20 cellular contexts compared by ENCODE assay signal in the genomic region with DNA sequence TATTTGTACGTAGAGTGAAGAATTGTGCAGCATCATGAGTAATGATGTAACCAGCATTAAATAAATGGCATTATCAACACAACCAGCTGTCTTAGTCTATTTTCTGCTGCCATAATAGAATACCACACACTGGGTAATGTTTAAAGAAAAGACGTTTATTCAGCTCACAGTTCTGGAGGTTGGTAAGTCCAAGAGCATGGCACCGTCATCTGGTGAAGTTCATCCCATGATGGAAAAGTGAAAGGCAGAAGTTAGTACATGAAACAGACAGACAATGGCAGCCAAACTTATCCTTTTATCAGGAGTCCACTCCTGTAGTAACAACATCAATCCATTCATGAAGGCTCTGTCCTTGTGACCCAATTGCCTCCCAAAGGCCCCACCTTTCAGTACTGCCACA. TPM values are rescaled to one million over a fixed set of nuclear protein-coding genes. Genes with fewer than 3 reads are reported as not detected.
DNase-seq lines count a peak whose midpoint lies in the region; ATAC-seq, FAIRE-seq and TF ChIP-seq lines count a peak whose summit lies in the region.
"Had no signal": no experiment of that assay in that cellular context is flagged by ENCODE, and none has a peak within 500 bp of the region (broad histone marks: within the 10 kb centered on the region; RNA-seq: fewer than 3 reads in every experiment).

No MANE protein-coding gene starts in this region.

- no peaks in the 10 kb centered on the region for H3K9me3 ChIP-seq in HepG2 (ENCODE audit: low read length)
- H3K9me3 ChIP-seq in right lobe of liver = no peaks in the 10 kb centered on the region
- no peaks in the 10 kb centered on the region for H3K9me3 ChIP-seq in RWPE2 (ENCODE audit: severe bottlenecking)
- no peaks in the 10 kb centered on the region for H3K9me3 ChIP-seq in WERI-Rb-1 (ENCODE audit: severe bottlenecking)
- H3K9me3 ChIP-seq: BE2C; BLaER1 treated with 17β-estradiol and CSF1 and Interleukin-3, amounts not matched to agents 10 nM and 100 nM; HAP-1 had no signal

- TF ChIP-seq CTCF in HepG2 (CRISPR knock-in tag; IDR thresholded peaks at IDR 0.05) (no peak), right lobe of liver (IDR thresholded peaks at IDR 0.05) (no peak), RWPE2 (IDR thresholded peaks at IDR 0.05; ENCODE audit: poor library complexity, severe bottlenecking) (no peak), foreskin keratinocyte (conservative IDR thresholded peaks at IDR 0.05) (no peak), WERI-Rb-1 (IDR thresholded peaks at IDR 0.05; ENCODE audit: low read depth, low read length) (no peak)

- in situ Hi-C loops in HepG2 (cut with HindIII; ENCODE audit: extremely low pct_ligation_motif_present, low pct_unique_long_range_greater_than_20kb) = no loop called here

- H3K4me2 ChIP-seq in HepG2 (ENCODE audit: low read depth, low read length) = no peak overlapping the region
- H3K4me2 ChIP-seq: A549 had no signal

- H4K20me1 ChIP-seq in HepG2 (ENCODE audit: insufficient read depth, low read length) = no peaks in the 10 kb centered on the region
- H4K20me1 ChIP-seq: BLaER1 treated with 17β-estradiol and CSF1 and Interleukin-3, amounts not matched to agents 10 nM and 100 nM had no signal

- 63% methylated on average over 3 of the region's 3 CpGs for WGBS in HepG2 (ENCODE audit: low lambda C conversion rate)
- WGBS in right lobe of liver (ENCODE audit: insufficient coverage, low coverage, low lambda C conversion rate, missing lambda C conversion rate) = 82% methylated on average over 2 of the region's 3 CpGs

- H3K9ac ChIP-seq in HepG2 (ENCODE audit: insufficient read depth, low read depth, low read length) = no peak overlapping the region
- H3K9ac ChIP-seq: BLaER1 treated with 17β-estradiol and CSF1 and Interleukin-3, amounts not matched to agents 10 nM and 100 nM had no signal

- no peak for FAIRE-seq in HepG2 (lab: Jason Lieb, UNC)
- FAIRE-seq: D721Med, GM12878 had no signal

- no peak overlapping the region for H2AFZ ChIP-seq in HepG2 (ENCODE audit: low read length)

- TF ChIP-seq EP300 in HepG2 (IDR thresholded peaks at IDR 0.05; ENCODE audit: low read depth in 2 of 2, low read length in 2 of 2) = no peak
- TF ChIP-seq EP300 in HepG2 (CRISPR knock-in tag; IDR thresholded peaks at IDR 0.05; ENCODE audit: borderline replicate concordance) = no peak

- DNase-seq in HepG2 (ENCODE audit: low spot score) = no peak
- no peak for DNase-seq in right lobe of liver
- no peak for DNase-seq in RWPE2 (ENCODE audit: low spot score)
- no peak for DNase-seq in foreskin keratinocyte
- no peak for DNase-seq in NCI-H526 (lab: John Stamatoyannopoulos, UW)
- no peak for DNase-seq in WERI-Rb-1
- DNase-seq: 8988T; AML-193; BE2C; CD4-positive, alpha-beta T cell; CD8-positive, alpha-beta memory T cell; DMS 273 treated with DMSO at 0.1 percent for 48 hours; DMS79; GDM1; GOT3 had no signal

- CTCF ChIA-PET in HepG2 (lab: Yijun Ruan, JAX; ENCODE audit: low intra/inter-chr PET ratio, low total read pairs) = no interaction called here

- no peaks in the 10 kb centered on the region for H3K4me1 ChIP-seq in HepG2 (ENCODE audit: insufficient read depth, low read length)
- no peaks in the 10 kb centered on the region for H3K4me1 ChIP-seq in right lobe of liver
- peaks cover 9% of the 10 kb centered on the region for H3K4me1 ChIP-seq in RWPE2 (ENCODE audit: insufficient read depth, poor library complexity, severe bottlenecking)
- peaks cover 17% of the 10 kb centered on the region for H3K4me1 ChIP-seq in foreskin keratinocyte
- H3K4me1 ChIP-seq: A549, BE2C, HAP-1 had no signal

- H3K27ac ChIP-seq in HepG2 (ENCODE audit: extremely low read length, insufficient read depth, low read length) (no peak overlapping the region), right lobe of liver (no peak overlapping the region), RWPE2 (ENCODE audit: poor library complexity, severe bottlenecking) (peak overlapping the region; percentile 50), foreskin keratinocyte (peak overlapping the region; percentile 41), WERI-Rb-1 (no peak overlapping the region)
- H3K27ac ChIP-seq: A549; BLaER1 treated with 17β-estradiol and CSF1 and Interleukin-3, amounts not matched to agents 10 nM and 100 nM had no signal

- BruUV-seq in HepG2 (replicated peaks; lab: Mats Ljungman, UMichigan) = no TSS peak

- H3K4me3 ChIP-seq in HepG2 (replicated peaks in 1 of 3; ENCODE audit: insufficient read depth in 1 of 3, low read depth in 2 of 3, low read length in 3 of 3) (no peak overlapping the region), right lobe of liver (no peak overlapping the region), RWPE2 (ENCODE audit: severe bottlenecking) (no peak overlapping the region), WERI-Rb-1 (ENCODE audit: low read depth, low read length) (no peak overlapping the region)
- H3K4me3 ChIP-seq: A549; BLaER1 treated with 17β-estradiol and CSF1 and Interleukin-3, amounts not matched to agents 10 nM and 100 nM; GM12878; HAP-1 had no signal

- intact Hi-C loops in HepG2 (cut with micrococcal nuclease; ENCODE audit: unreplicated experiment) = no loop called here
- intact Hi-C loops in right lobe of liver (cut with DNase I) = no loop called here

- H3K36me3 ChIP-seq in HepG2 (replicated peaks in 1 of 2; ENCODE audit: control insufficient read depth in 1 of 2, insufficient read depth in 2 of 2, low read length in 2 of 2) = no peaks in the 10 kb centered on the region
- H3K36me3 ChIP-seq in right lobe of liver = no peaks in the 10 kb centered on the region
- no peaks in the 10 kb centered on the region for H3K36me3 ChIP-seq in RWPE2 (ENCODE audit: low read depth)
- no peaks in the 10 kb centered on the region for H3K36me3 ChIP-seq in WERI-Rb-1
- H3K36me3 ChIP-seq: BE2C; BLaER1 treated with 17β-estradiol and CSF1 and Interleukin-3, amounts not matched to agents 10 nM and 100 nM; HAP-1 had no signal

- H3K27me3 ChIP-seq in HepG2 (ENCODE audit: control insufficient read depth in 1 of 2, insufficient read depth in 2 of 2, low read length in 2 of 2) (peaks cover 0 to 16% of the 10 kb centered on the region in 2 experiments; a peak in 3 of 5 replicates), right lobe of liver (no peaks in the 10 kb centered on the region), RWPE2 (ENCODE audit: insufficient read depth, poor library complexity, severe bottlenecking) (no peaks in the 10 kb centered on the region), foreskin keratinocyte (no peaks in the 10 kb centered on the region), WERI-Rb-1 (ENCODE audit: insufficient read depth, low read depth, severe bottlenecking) (peaks cover 6% of the 10 kb centered on the region)
- H3K27me3 ChIP-seq: BLaER1 treated with 17β-estradiol and CSF1 and Interleukin-3, amounts not matched to agents 10 nM and 100 nM had no signal

- TF ChIP-seq RAD21 in HepG2 (CRISPR knock-in tag; IDR thresholded peaks at IDR 0.05) = no peak

- no peaks in the 10 kb centered on the region for H3K79me2 ChIP-seq in HepG2 (ENCODE audit: insufficient read depth, low read length)

- TF ChIP-seq POLR2A in HepG2 (IDR thresholded peaks at IDR 0.05; ENCODE audit: insufficient read depth in 1 of 2, low read depth in 2 of 2, low read length in 2 of 2) = no peak
- TF ChIP-seq POLR2A in right lobe of liver (IDR thresholded peaks at IDR 0.05) = no peak

- POLR2A ChIA-PET in HepG2 (lab: Yijun Ruan, JAX) = no interaction called here

- no peak for ATAC-seq in HepG2
- ATAC-seq in right lobe of liver = no peak
- ATAC-seq in RWPE2 (ENCODE audit: low read depth) = no peak
- no peak for ATAC-seq in foreskin keratinocyte
- ATAC-seq: GM12878 had no signal

TF ChIP-seq in HepG2, 621 proteins besides CTCF, POLR2A, EP300 and RAD21 (continues in another document):
- no peak for TF ChIP-seq HMG20B (CRISPR knock-in tag; conservative IDR thresholded peaks at IDR 0.05)

RNA-seq across cellular contexts. Expression of a gene that starts 6.3 kb away (rescaled TPM):
- total RNA-seq in HepG2 (2016; rRNA removed; fragmentation: Illumina TruSeq; extraction: Trizol) = 63.9 and 69.8 TPM in 2 replicates
- total RNA-seq in HepG2 (2016; cell fraction: cytosol; rRNA removed; fragmentation: Illumina TruSeq; extraction: Trizol; ENCODE audit: low read depth) = 32.8 and 35.9 TPM in 2 replicates
- 60.6 and 68.2 TPM in 2 replicates for total RNA-seq in HepG2 (2016; cell fraction: insoluble cytoplasmic fraction; rRNA removed; fragmentation: Illumina TruSeq; extraction: Trizol)
- total RNA-seq in HepG2 (2016; cell fraction: membrane; rRNA removed; fragmentation: Illumina TruSeq; extraction: Trizol) = 50.4 and 52.5 TPM in 2 replicates
- total RNA-seq in HepG2 (2016; cell fraction: nucleus; rRNA removed; fragmentation: Illumina TruSeq; extraction: Trizol) = 67.6 and 76.5 TPM in 2 replicates
- 61.5 and 63.7 TPM in 2 replicates for polyA plus RNA-seq in HepG2 (2011; rRNA removed)
- 37.5 and 43.3 TPM in 2 replicates for polyA plus RNA-seq in HepG2 (2011; cell fraction: cytosol; rRNA removed)
- polyA plus RNA-seq in HepG2 (2011; cell fraction: nucleus; rRNA removed) = 85.8 and 95.1 TPM in 2 replicates
- 31.0 and 31.7 TPM in 2 replicates for polyA plus RNA-seq in HepG2 (2012)
- 34.8 and 42.5 TPM in 2 replicates for polyA plus RNA-seq in HepG2 (2016; cell fraction: cytosol; fragmentation: Illumina TruSeq; extraction: Trizol; ENCODE audit: low read depth)
- polyA plus RNA-seq in HepG2 (2016; cell fraction: insoluble cytoplasmic fraction; fragmentation: Illumina TruSeq; extraction: Trizol; ENCODE audit: low read depth) = 68.7 and 71.7 TPM in 2 replicates
- polyA plus RNA-seq in HepG2 (2016; cell fraction: membrane; fragmentation: Illumina TruSeq; extraction: Trizol; ENCODE audit: low read depth) = 40.0 and 42.5 TPM in 2 replicates
- 61.9 and 64.3 TPM in 2 replicates for polyA plus RNA-seq in HepG2 (2016; cell fraction: nucleus; fragmentation: Illumina TruSeq; extraction: Trizol; ENCODE audit: insufficient read depth, low read depth)
- polyA minus RNA-seq in HepG2 (2011; rRNA and poly(A)+ RNA removed; ENCODE audit: low replicate concordance) = 76.3 and 91.4 TPM in 2 replicates
- 18.7 and 21.0 TPM in 2 replicates for polyA minus RNA-seq in HepG2 (2011; cell fraction: cytosol; rRNA and poly(A)+ RNA removed)
- polyA minus RNA-seq in HepG2 (2011; cell fraction: nucleus; rRNA and poly(A)+ RNA removed) = 181 and 186 TPM in 2 replicates
- 10 to 100 TPM; 22.9 to 44.1 (median 33.3) TPM for total RNA-seq in right lobe of liver
- 34.6 and 41.1 TPM in 2 replicates for total RNA-seq in foreskin keratinocyte
- polyA plus RNA-seq in foreskin keratinocyte = 34.3 and 38.4 TPM in 2 replicates

Comparison
In these comparisons a context has a peak if more than half of its experiments do, and no peak if none do; other contexts are left out.
1. H3K27ac ChIP-seq: peak in RWPE2 (single experiment) and foreskin keratinocyte (single experiment); none in HepG2 (single experiment), right lobe of liver (0 of 3) and WERI-Rb-1 (single experiment).